In the genomic region with DNA sequence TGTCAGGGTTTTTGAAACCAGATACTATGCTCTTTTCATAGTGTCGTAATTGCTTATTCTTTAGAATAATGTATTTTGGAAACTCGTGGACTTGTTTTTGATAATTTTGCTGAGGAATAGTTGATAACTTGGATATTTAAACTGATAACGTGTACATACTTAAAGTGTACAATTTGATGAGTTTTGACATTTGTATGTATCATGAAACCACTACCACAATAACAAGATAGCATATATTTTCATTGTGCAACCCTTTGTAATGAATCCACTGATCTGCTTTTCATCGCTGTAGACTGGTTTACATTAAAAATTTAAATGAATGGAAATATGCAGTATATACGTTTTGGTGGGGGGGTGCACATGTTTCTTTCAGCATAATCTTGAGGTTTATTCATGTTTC, we compare ENCODE assay signal across 13 cellular contexts. TPM values are rescaled to one million over a fixed set of nuclear protein-coding genes. Genes with fewer than 3 reads are reported as not detected.
DNase-seq lines count a peak whose midpoint lies in the region; ATAC-seq and TF ChIP-seq lines count a peak whose summit lies in the region.
"Had no signal": no experiment of that assay in that cellular context is flagged by ENCODE, and none has a peak within 500 bp of the region (broad histone marks: within the 10 kb centered on the region; RNA-seq: fewer than 3 reads in every experiment).

No MANE protein-coding gene starts in this region.

- no peak overlapping the region for H4K91ac ChIP-seq in IMR-90 (ENCODE audit: insufficient read depth, low read depth, low read length)

- H2BK15ac ChIP-seq in IMR-90 (ENCODE audit: low read depth, low read length) = no peak overlapping the region

- H3K14ac ChIP-seq in IMR-90 (replicated peaks; ENCODE audit: low read depth, low read length) = no peak overlapping the region

- TF ChIP-seq CTCF in CD4-positive, alpha-beta T cell (IDR thresholded peaks at IDR 0.05) = no peak
- TF ChIP-seq CTCF in IMR-90 (conservative IDR thresholded peaks at IDR 0.05; ENCODE audit: low read depth, low read length) (no peak), gastroesophageal sphincter (IDR thresholded peaks at IDR 0.05) (no peak), transverse colon (IDR thresholded peaks at IDR 0.05) (no peak), hepatocyte (IDR thresholded peaks at IDR 0.05; ENCODE audit: poor library complexity) (no peak)

- no peak overlapping the region for H3K23ac ChIP-seq in IMR-90 (ENCODE audit: low read depth, low read length)

- peak overlapping the region; percentile 82 for H2BK5ac ChIP-seq in IMR-90 (ENCODE audit: low read depth, low read length, poor library complexity, severe bottlenecking)

- POLR2A ChIA-PET in CD4-positive, alpha-beta T cell (lab: Charles Lee) = no interaction called here
- POLR2A ChIA-PET in IMR-90 (lab: Charles Lee; ENCODE audit: unreplicated experiment) = no interaction called here

- no peak overlapping the region for H3K56ac ChIP-seq in IMR-90 (ENCODE audit: extremely low read depth, insufficient read depth, low read length)

- H3K4me2 ChIP-seq in IMR-90 (ENCODE audit: low read depth, low read length) = no peak overlapping the region
- no peak overlapping the region for H3K4me2 ChIP-seq in hepatocyte
- H3K4me2 ChIP-seq: BLaER1 had no signal

- H3K27me3 Mint-ChIP-seq in CD4-positive, alpha-beta T cell = no peaks in the 10 kb centered on the region

- H4K20me1 ChIP-seq in IMR-90 (ENCODE audit: insufficient read depth, low read length) = peaks cover 61% of the 10 kb centered on the region
- H4K20me1 ChIP-seq in hepatocyte (ENCODE audit: insufficient read depth, poor library complexity, severe bottlenecking) = peaks cover 83% of the 10 kb centered on the region

- H2AFZ ChIP-seq in IMR-90 (replicated peaks; ENCODE audit: low read length, poor library complexity) (no peak overlapping the region), hepatocyte (no peak overlapping the region)

- no peak for TF ChIP-seq EP300 in gastroesophageal sphincter (IDR thresholded peaks at IDR 0.05)
- TF ChIP-seq EP300 in transverse colon (IDR thresholded peaks at IDR 0.05; ENCODE audit: low read depth) = no peak

- H3K27ac Mint-ChIP-seq in CD4-positive, alpha-beta T cell = peak overlapping the region; percentile 22

- H3K9me1 ChIP-seq in IMR-90 (ENCODE audit: insufficient read depth, low read length) = peaks cover 11% of the 10 kb centered on the region

- H3K4me3 Mint-ChIP-seq in CD4-positive, alpha-beta T cell = no peak overlapping the region

- H3K27ac ChIP-seq in CD4-positive, alpha-beta T cell (ENCODE audit: low read depth, low read length) = no peak overlapping the region
- H3K27ac ChIP-seq in IMR-90 (ENCODE audit: insufficient read depth, low read length) (no peak overlapping the region; the same call in 1 of the 2 replicates), gastroesophageal sphincter (peak overlapping the region in 3 of 4 donors; percentile 3 to 60 (median 35)), transverse colon (peak overlapping the region; percentile 23 to 68 (median 58)), hepatocyte (no peak overlapping the region)
- H3K27ac ChIP-seq: BLaER1 had no signal

- TF ChIP-seq POLR2A in IMR-90 (IDR thresholded peaks at IDR 0.05; ENCODE audit: low read depth, low read length) = no peak
- TF ChIP-seq POLR2A in gastroesophageal sphincter (IDR thresholded peaks at IDR 0.05) = no peak
- no peak for TF ChIP-seq POLR2A in transverse colon (IDR thresholded peaks at IDR 0.05)

- no peak overlapping the region for H2BK120ac ChIP-seq in IMR-90 (ENCODE audit: low read depth, low read length)

- peaks cover 24% of the 10 kb centered on the region for H3K4me1 ChIP-seq in IMR-90 (ENCODE audit: control insufficient read depth, insufficient read depth, low read length)
- peaks cover 15 to 74% (median 30%) of the 10 kb centered on the region in 3 donors for H3K4me1 ChIP-seq in gastroesophageal sphincter
- H3K4me1 ChIP-seq in transverse colon = peaks cover 14 to 59% (median 21%) of the 10 kb centered on the region in 4 donors
- peaks cover 4% of the 10 kb centered on the region for H3K4me1 ChIP-seq in hepatocyte (ENCODE audit: insufficient read depth)

- H2AK9ac ChIP-seq in IMR-90 (replicated peaks; ENCODE audit: low read depth, low read length, poor library complexity) = no peak overlapping the region

- no peak for TF ChIP-seq RAD21 in IMR-90 (IDR thresholded peaks at IDR 0.05; ENCODE audit: low read length)

- no peak overlapping the region for H3K9ac ChIP-seq in IMR-90 (ENCODE audit: low read depth, low read length)
- H3K9ac ChIP-seq: BLaER1 had no signal

- no peak overlapping the region for H2AK5ac ChIP-seq in IMR-90 (ENCODE audit: low read depth, low read length)

- H4K8ac ChIP-seq in IMR-90 (ENCODE audit: low read depth in 2 of 2, low read length in 2 of 2) = no peak overlapping the region

- in situ Hi-C loops in IMR-90 (cut with MboI; ENCODE audit: low sequenced_read_pairs) (loop anchor here (5.0 kb wide), 1 partner anchor 35 kb away; no protein-coding TSS in a partner anchor), transverse colon (cut with MboI; ENCODE audit: low pct_ligation_motif_present in 1 of 4, low pct_unique_long_range_greater_than_20kb in 1 of 4, low sequenced_read_pairs in 3 of 4) (no loop called here)

- BruUV-seq in IMR-90 (replicated peaks; lab: Mats Ljungman, UMichigan) = no TSS peak

- H3K9me2 ChIP-seq in hepatocyte (replicated peaks; ENCODE audit: insufficient read depth) = no peaks in the 10 kb centered on the region

- no peaks in the 10 kb centered on the region for H3K9me3 Mint-ChIP-seq in CD4-positive, alpha-beta T cell

- H2BK20ac ChIP-seq in IMR-90 (ENCODE audit: low read depth, low read length) = no peak overlapping the region

- H3K36me3 ChIP-seq in IMR-90 (ENCODE audit: control insufficient read depth, insufficient read depth, low read length) (no peaks in the 10 kb centered on the region), gastroesophageal sphincter (peaks cover 0 to 8% of the 10 kb centered on the region in 2 donors), transverse colon (no peaks in the 10 kb centered on the region), hepatocyte (replicated peaks; ENCODE audit: insufficient read depth, low read depth) (no peaks in the 10 kb centered on the region)

- H3K9me3 ChIP-seq in CD4-positive, alpha-beta T cell (ENCODE audit: control insufficient read depth, low read length) = no peaks in the 10 kb centered on the region
- H3K9me3 ChIP-seq in IMR-90 (ENCODE audit: control insufficient read depth, insufficient read depth, low read length) = no peaks in the 10 kb centered on the region
- no peaks in the 10 kb centered on the region for H3K9me3 ChIP-seq in gastroesophageal sphincter
- H3K9me3 ChIP-seq in transverse colon = no peaks in the 10 kb centered on the region
- no peaks in the 10 kb centered on the region for H3K9me3 ChIP-seq in hepatocyte (ENCODE audit: low read depth)
- H3K9me3 ChIP-seq: BLaER1 had no signal

- intact Hi-C loops in CD4-positive, alpha-beta T cell (cut with DNase I, micrococcal nuclease) = loop anchor here in 1 of 2 experiments (5.0 kb wide), 1 partner anchor 190 kb away; the partner anchor contains the start of gene MFF
- intact Hi-C loops in IMR-90 (cut with micrococcal nuclease) (no loop called here), transverse colon (cut with DNase I; ENCODE audit: low total_unique reads) (no loop called here)

- no peak for ATAC-seq in CD4-positive, alpha-beta T cell (ENCODE audit: poor library complexity)
- ATAC-seq in IMR-90 (ENCODE audit: low read depth) (no peak), gastroesophageal sphincter (no peak), GM21390 (IDR thresholded peaks at IDR 0.05; ENCODE audit: unreplicated experiment) (no peak)

- CTCF ChIA-PET in CD4-positive, alpha-beta T cell (lab: Charles Lee) = no interaction called here
- CTCF ChIA-PET in IMR-90 (lab: Yijun Ruan, JAX) = interaction anchor here (0.7 kb wide), 1 partner anchor 13 kb away, joined by 3 read pairs; no protein-coding TSS in a partner anchor

- peaks cover 100% of the 10 kb centered on the region for H3K79me2 ChIP-seq in hepatocyte

- H3K4me3 ChIP-seq in IMR-90 (ENCODE audit: insufficient read depth, low read depth, low read length) = no peak overlapping the region
- no peak overlapping the region for H3K4me3 ChIP-seq in gastroesophageal sphincter
- no peak overlapping the region for H3K4me3 ChIP-seq in transverse colon
- no peak overlapping the region for H3K4me3 ChIP-seq in hepatocyte
- H3K4me3 ChIP-seq: BLaER1 had no signal

- dilution Hi-C loops in IMR-90 (cut with HindIII; ENCODE audit: low sequenced_read_pairs, unreplicated experiment) = no loop called here

- H3K36me3 Mint-ChIP-seq in CD4-positive, alpha-beta T cell (ENCODE audit: low read depth) = peaks cover 33% of the 10 kb centered on the region

- H3K4ac ChIP-seq in IMR-90 (ENCODE audit: low read depth, low read length) = no peak overlapping the region

- H3K4me1 Mint-ChIP-seq in CD4-positive, alpha-beta T cell (ENCODE audit: low read depth) = peaks cover 83% of the 10 kb centered on the region

- DNase-seq in CD4-positive, alpha-beta T cell = no peak
- no peak for DNase-seq in IMR-90
- no peak for DNase-seq in transverse colon
- DNase-seq in DMS79 (lab: John Stamatoyannopoulos, UW) = no peak
- DNase-seq in hepatocyte (ENCODE audit: low spot score) = no peak
- DNase-seq: Karpas-422, MM.1S, NCI-H1105 treated with DMSO at 0.1 percent for 48 hours, NCI-H187, NCI-H524 treated with DMSO at 0.1 percent for 48 hours had no signal

- no peak overlapping the region for H3K18ac ChIP-seq in IMR-90 (ENCODE audit: low read depth, low read length)

- no peak overlapping the region for H4K5ac ChIP-seq in IMR-90 (ENCODE audit: low read depth, low read length)

- H3K27me3 ChIP-seq in CD4-positive, alpha-beta T cell (ENCODE audit: control insufficient read depth, insufficient read depth, low read length) = no peaks in the 10 kb centered on the region
- no peaks in the 10 kb centered on the region for H3K27me3 ChIP-seq in IMR-90 (ENCODE audit: control insufficient read depth, insufficient read depth, low read length)
- no peaks in the 10 kb centered on the region for H3K27me3 ChIP-seq in gastroesophageal sphincter
- no peaks in the 10 kb centered on the region for H3K27me3 ChIP-seq in transverse colon
- H3K27me3 ChIP-seq in hepatocyte = no peaks in the 10 kb centered on the region
- H3K27me3 ChIP-seq: BLaER1 had no signal

- WGBS in IMR-90 (ENCODE audit: extremely low coverage in 2 of 2, insufficient read length in 1 of 2), 2 experiments = no CpG with 5 or more reads among the region's 5 CpGs
- WGBS in gastroesophageal sphincter (ENCODE audit: low coverage in 1 of 2), 2 donors = 79 to 82% methylated on average over 4 to 5 of the region's 5 CpGs
- WGBS in transverse colon (ENCODE audit: low coverage in 1 of 2), 2 donors = 85 to 90% methylated on average over 5 of the region's 5 CpGs
- whole genome bisulfite sequencing in hepatocyte (ENCODE audit: low lambda C conversion rate, missing lambda C conversion rate) = 77% methylated on average over 5 of the region's 5 CpGs

- H3K79me1 ChIP-seq in IMR-90 (ENCODE audit: low read depth in 1 of 2, low read length in 2 of 2) = peaks cover 20 to 63% of the 10 kb centered on the region in 2 experiments; a peak in 3 of 4 replicates

RNA-seq across cellular contexts. Expression of gene AGFG1, which starts 45.8 kb away (rescaled TPM):
- 10 to 100 TPM; 49.9 to 55.9 TPM for total RNA-seq in CD4-positive, alpha-beta T cell
- total RNA-seq in IMR-90 (2012; rRNA removed) (93.6 and 126 TPM in 2 replicates), gastroesophageal sphincter (10 to 100 TPM; 26.0 to 73.1 (median 53.0) TPM), transverse colon (10 to 100 TPM; 15.5 to 76.3 (median 32.9) TPM), hepatocyte (86.4 and 91.6 TPM in 2 replicates)
- polyA plus RNA-seq in IMR-90 (2012; rRNA removed) (58.1 and 58.4 TPM in 2 replicates), hepatocyte (54.4 and 62.4 TPM in 2 replicates)
- 32.7 and 34.9 TPM in 2 replicates for polyA plus RNA-seq in IMR-90 (2012; cell fraction: cytosol; rRNA removed)
- 42.7 and 106 TPM in 2 replicates for polyA plus RNA-seq in IMR-90 (2012; cell fraction: nucleus; rRNA removed; ENCODE audit: low replicate concordance)

Comparison
In these comparisons a context has a peak if more than half of its experiments do, and no peak if none do; other contexts are left out.
1. H3K27ac ChIP-seq: peak in gastroesophageal sphincter (3 of 4) and transverse colon (4 of 4); none in CD4-positive, alpha-beta T cell (single experiment), IMR-90 (single experiment) and hepatocyte (single experiment).